ENCODE assay signal across 14 cellular contexts in the genomic region with DNA sequence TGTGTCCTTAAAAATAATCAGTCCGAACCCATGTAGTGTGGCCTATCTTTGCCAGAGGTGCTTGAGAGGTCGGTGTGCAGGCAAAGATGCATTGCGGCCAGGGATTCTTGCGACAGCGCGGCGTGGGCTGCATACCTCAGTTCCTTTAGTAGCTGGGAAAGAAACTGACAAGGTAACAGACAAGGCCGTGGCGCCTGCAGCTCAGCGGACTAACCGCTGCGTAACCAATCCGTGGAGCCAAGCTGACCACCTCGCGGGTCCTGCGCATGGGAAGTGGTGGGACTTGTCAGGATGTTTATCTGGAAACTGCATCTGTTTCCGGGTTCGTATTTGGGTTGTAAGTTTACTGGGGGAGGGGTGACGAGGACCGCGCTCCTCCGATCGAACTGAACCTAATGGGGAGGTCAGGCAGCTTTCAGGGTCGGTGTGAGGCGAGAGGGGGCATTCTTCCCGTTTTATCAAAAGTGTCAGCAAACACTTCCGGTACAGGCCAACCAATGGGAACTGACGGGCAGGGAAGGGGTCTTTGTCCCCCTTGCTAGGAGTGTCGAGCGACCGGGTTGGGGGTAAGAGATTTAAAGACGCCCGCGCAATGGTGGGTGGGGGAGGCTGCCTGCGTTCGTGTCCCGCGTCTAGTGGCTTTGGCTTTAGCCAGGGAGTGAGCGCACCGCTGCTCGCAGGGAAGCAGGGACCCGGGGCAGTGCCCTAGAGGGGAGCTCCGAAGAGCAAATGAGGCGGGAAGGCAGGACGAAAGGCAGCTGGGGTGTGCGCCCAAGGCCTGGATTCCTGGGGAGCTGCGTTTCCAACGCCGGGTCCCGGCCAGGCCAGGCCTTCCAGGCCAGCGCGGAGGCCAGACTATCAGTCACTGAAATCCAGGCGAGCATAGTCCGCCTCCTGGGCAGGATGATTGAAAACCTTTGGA. TPM values are rescaled to one million over a fixed set of nuclear protein-coding genes. Genes with fewer than 3 reads are reported as not detected.
DNase-seq lines count a peak whose midpoint lies in the region; ATAC-seq and TF ChIP-seq lines count a peak whose summit lies in the region.
"Had no signal": no experiment of that assay in that cellular context is flagged by ENCODE, and none has a peak within 500 bp of the region (broad histone marks: within the 10 kb centered on the region; RNA-seq: fewer than 3 reads in every experiment).

No MANE protein-coding gene starts in this region.

- H3K27ac ChIP-seq in hepatocyte (no peak overlapping the region), neural cell (ENCODE audit: low read length) (no peak overlapping the region)

- H3K9ac ChIP-seq in neural cell (ENCODE audit: low read length): no peak overlapping the region

- H3K4me3 Mint-ChIP-seq in stimulated activated naive CD8-positive, alpha-beta T cell treated with anti-CD3 and anti-CD28 coated beads, Interleukin-15, amount 100 ng/mL, for 72 hours: peak overlapping the region; percentile 32 to 57
- H3K4me3 Mint-ChIP-seq in type B pancreatic cell: peak overlapping the region; percentile 75

- no peak for TF ChIP-seq RAD21 in neural cell (conservative IDR thresholded peaks at IDR 0.05)

- peaks cover 6% of the 10 kb centered on the region for H3K4me1 ChIP-seq in hepatocyte (ENCODE audit: insufficient read depth)

- no peaks in the 10 kb centered on the region for H3K79me2 ChIP-seq in hepatocyte
- H3K79me2 ChIP-seq in neural cell (replicated peaks; ENCODE audit: insufficient read depth, low read length): no peaks in the 10 kb centered on the region

- peaks cover 98% of the 10 kb centered on the region for H3K27me3 Mint-ChIP-seq in stimulated activated naive CD8-positive, alpha-beta T cell treated with anti-CD3 and anti-CD28 coated beads, Interleukin-15, amount 100 ng/mL, for 72 hours
- H3K27me3 Mint-ChIP-seq in type B pancreatic cell: peaks cover 95% of the 10 kb centered on the region

- peaks cover 16% of the 10 kb centered on the region for H3K4me1 Mint-ChIP-seq in stimulated activated naive CD8-positive, alpha-beta T cell treated with anti-CD3 and anti-CD28 coated beads, Interleukin-15, amount 100 ng/mL, for 72 hours
- H3K4me1 Mint-ChIP-seq in type B pancreatic cell (ENCODE audit: unreplicated experiment): peaks cover 24% of the 10 kb centered on the region

- H3K9me3 Mint-ChIP-seq in stimulated activated naive CD8-positive, alpha-beta T cell treated with anti-CD3 and anti-CD28 coated beads, Interleukin-15, amount 100 ng/mL, for 72 hours: no peaks in the 10 kb centered on the region
- no peaks in the 10 kb centered on the region for H3K9me3 Mint-ChIP-seq in type B pancreatic cell

- TF ChIP-seq CTCF in hepatocyte (IDR thresholded peaks at IDR 0.05; ENCODE audit: poor library complexity): no peak
- TF ChIP-seq CTCF in neural cell (IDR thresholded peaks at IDR 0.05; ENCODE audit: poor library complexity, severe bottlenecking): no peak
- TF ChIP-seq CTCF in type B pancreatic cell (conservative IDR thresholded peaks at IDR 0.05): no peak

- no peaks in the 10 kb centered on the region for H3F3A ChIP-seq in neural cell (ENCODE audit: insufficient read depth, low read length, poor library complexity, severe bottlenecking)

- no peaks in the 10 kb centered on the region for H3K9me3 ChIP-seq in hepatocyte (ENCODE audit: low read depth)
- H3K9me3 ChIP-seq in neural cell (ENCODE audit: low read length): no peaks in the 10 kb centered on the region

- H3K9me2 ChIP-seq in hepatocyte (replicated peaks; ENCODE audit: insufficient read depth) (no peaks in the 10 kb centered on the region), neural cell (ENCODE audit: insufficient read depth, low read length) (no peaks in the 10 kb centered on the region)

- WGBS in hepatocyte (ENCODE audit: low lambda C conversion rate, missing lambda C conversion rate): 18% methylated on average over 52 of the region's 54 CpGs

- peaks cover 7% of the 10 kb centered on the region for H3K36me3 Mint-ChIP-seq in type B pancreatic cell

- no peaks in the 10 kb centered on the region for H4K20me1 ChIP-seq in hepatocyte (ENCODE audit: insufficient read depth, poor library complexity, severe bottlenecking)
- H4K20me1 ChIP-seq in neural cell (ENCODE audit: insufficient read depth): no peaks in the 10 kb centered on the region

- H3K4me3 ChIP-seq in hepatocyte (peak overlapping the region; percentile 7), neural cell (ENCODE audit: low read length) (peak overlapping the region; percentile 48)
- H3K4me3 ChIP-seq: lung had no signal

- H2AFZ ChIP-seq in hepatocyte: peak overlapping the region; percentile 40
- no peak overlapping the region for H2AFZ ChIP-seq in neural cell (ENCODE audit: low read depth, low read length)

- H3K27me3 ChIP-seq in hepatocyte (peaks cover 91% of the 10 kb centered on the region), neural cell (ENCODE audit: insufficient read depth, low read depth, low read length) (peaks cover 90% of the 10 kb centered on the region)

- no peaks in the 10 kb centered on the region for H3K36me3 ChIP-seq in hepatocyte (replicated peaks; ENCODE audit: insufficient read depth, low read depth)
- H3K36me3 ChIP-seq in neural cell (ENCODE audit: insufficient read depth, low read length): no peaks in the 10 kb centered on the region

- DNase-seq in stimulated activated naive CD8-positive, alpha-beta T cell treated with anti-CD3 and anti-CD28 coated beads, Interleukin-15, amount 100 ng/mL, for 72 hours: no peak
- DNase-seq in stimulated activated naive CD8-positive, alpha-beta T cell treated with anti-CD3 and anti-CD28 coated beads, Interleukin-15, Interleukin-2, amounts not matched to agents 100 U/mL and 50 U/mL, for 24 hours: no peak
- DNase-seq in hepatocyte (ENCODE audit: low spot score) (no peak), type B pancreatic cell (ENCODE audit: extremely low spot score, unreplicated experiment) (no peak), cerebellar nuclear complex (lab: John Stamatoyannopoulos, UW) (no peak)
- DNase-seq: COR-L47; NCI-H69; stimulated activated CD4-positive, alpha-beta T cell treated with anti-CD3 and anti-CD28 coated beads, Interleukin-4, amount 100 ng/mL, for 24 hours had no signal

- TF ChIP-seq EP300 in neural cell (conservative IDR thresholded peaks at IDR 0.05; ENCODE audit: poor library complexity, severe bottlenecking): no peak

- H3K4me2 ChIP-seq in hepatocyte (peak overlapping the region; percentile 72), neural cell (ENCODE audit: low read length) (no peak overlapping the region)

- no peak overlapping the region for H3K27ac Mint-ChIP-seq in stimulated activated naive CD8-positive, alpha-beta T cell treated with anti-CD3 and anti-CD28 coated beads, Interleukin-15, amount 100 ng/mL, for 72 hours
- H3K27ac Mint-ChIP-seq in type B pancreatic cell: peak overlapping the region; percentile 24

- no peak for ATAC-seq in stimulated activated naive CD8-positive, alpha-beta T cell treated with anti-CD3 and anti-CD28 coated beads, Interleukin-15, amount 100 ng/mL, for 72 hours
- ATAC-seq in stimulated activated naive CD8-positive, alpha-beta T cell treated with anti-CD3 and anti-CD28 coated beads, Interleukin-15, Interleukin-2, amounts not matched to agents 100 U/mL and 50 U/mL, for 24 hours: no peak
- ATAC-seq in HG02884 (IDR thresholded peaks at IDR 0.05; ENCODE audit: unreplicated experiment): no peak
- ATAC-seq in HG03139 (IDR thresholded peaks at IDR 0.05; ENCODE audit: unreplicated experiment): no peak
- ATAC-seq: Panc1 had no signal

TF ChIP-seq in neural cell, 6 proteins besides CTCF, POLR2A, EP300 and RAD21:
- no peak for TF ChIP-seq MXI1 (conservative IDR thresholded peaks at IDR 0.05; ENCODE audit: poor library complexity, severe bottlenecking)
- no peak for TF ChIP-seq POLR2AphosphoS5 (IDR thresholded peaks at IDR 0.05)
- TF ChIP-seq SMC3 (conservative IDR thresholded peaks at IDR 0.05; ENCODE audit: poor library complexity): no peak
- no peak for TF ChIP-seq TAF1 (IDR thresholded peaks at IDR 0.05; ENCODE audit: low read depth)
- TF ChIP-seq, protein P1, sequence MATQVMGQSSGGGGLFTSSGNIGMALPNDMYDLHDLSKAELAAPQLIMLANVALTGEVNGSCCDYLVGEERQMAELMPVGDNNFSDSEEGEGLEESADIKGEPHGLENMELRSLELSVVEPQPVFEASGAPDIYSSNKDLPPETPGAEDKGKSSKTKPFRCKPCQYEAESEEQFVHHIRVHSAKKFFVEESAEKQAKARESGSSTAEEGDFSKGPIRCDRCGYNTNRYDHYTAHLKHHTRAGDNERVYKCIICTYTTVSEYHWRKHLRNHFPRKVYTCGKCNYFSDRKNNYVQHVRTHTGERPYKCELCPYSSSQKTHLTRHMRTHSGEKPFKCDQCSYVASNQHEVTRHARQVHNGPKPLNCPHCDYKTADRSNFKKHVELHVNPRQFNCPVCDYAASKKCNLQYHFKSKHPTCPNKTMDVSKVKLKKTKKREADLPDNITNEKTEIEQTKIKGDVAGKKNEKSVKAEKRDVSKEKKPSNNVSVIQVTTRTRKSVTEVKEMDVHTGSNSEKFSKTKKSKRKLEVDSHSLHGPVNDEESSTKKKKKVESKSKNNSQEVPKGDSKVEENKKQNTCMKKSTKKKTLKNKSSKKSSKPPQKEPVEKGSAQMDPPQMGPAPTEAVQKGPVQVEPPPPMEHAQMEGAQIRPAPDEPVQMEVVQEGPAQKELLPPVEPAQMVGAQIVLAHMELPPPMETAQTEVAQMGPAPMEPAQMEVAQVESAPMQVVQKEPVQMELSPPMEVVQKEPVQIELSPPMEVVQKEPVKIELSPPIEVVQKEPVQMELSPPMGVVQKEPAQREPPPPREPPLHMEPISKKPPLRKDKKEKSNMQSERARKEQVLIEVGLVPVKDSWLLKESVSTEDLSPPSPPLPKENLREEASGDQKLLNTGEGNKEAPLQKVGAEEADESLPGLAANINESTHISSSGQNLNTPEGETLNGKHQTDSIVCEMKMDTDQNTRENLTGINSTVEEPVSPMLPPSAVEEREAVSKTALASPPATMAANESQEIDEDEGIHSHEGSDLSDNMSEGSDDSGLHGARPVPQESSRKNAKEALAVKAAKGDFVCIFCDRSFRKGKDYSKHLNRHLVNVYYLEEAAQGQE (IDR thresholded peaks at IDR 0.05; ENCODE audit: borderline replicate concordance): no peak
- TF ChIP-seq EZH2 (IDR thresholded peaks at IDR 0.05; ENCODE audit: borderline replicate concordance, insufficient read depth, low read length, poor library complexity, severe bottlenecking): no peak

RNA-seq across cellular contexts. Expression of a gene that starts 7.0 kb away (rescaled TPM):
- total RNA-seq in hepatocyte (0.10 TPM in 1 of 2 replicates, not detected in the other), type B pancreatic cell (ENCODE audit: low replicate concordance) (0.71 and 1.5 TPM in 2 replicates)
- polyA plus RNA-seq in hepatocyte (not detected in 2 replicates), neural cell (not detected in 2 replicates)
- polyA minus RNA-seq in neural cell: not detected in 2 replicates
- total RNA-seq: A673 had no signal
